ENCODE assay signal across 8 cellular contexts in the genomic region with DNA sequence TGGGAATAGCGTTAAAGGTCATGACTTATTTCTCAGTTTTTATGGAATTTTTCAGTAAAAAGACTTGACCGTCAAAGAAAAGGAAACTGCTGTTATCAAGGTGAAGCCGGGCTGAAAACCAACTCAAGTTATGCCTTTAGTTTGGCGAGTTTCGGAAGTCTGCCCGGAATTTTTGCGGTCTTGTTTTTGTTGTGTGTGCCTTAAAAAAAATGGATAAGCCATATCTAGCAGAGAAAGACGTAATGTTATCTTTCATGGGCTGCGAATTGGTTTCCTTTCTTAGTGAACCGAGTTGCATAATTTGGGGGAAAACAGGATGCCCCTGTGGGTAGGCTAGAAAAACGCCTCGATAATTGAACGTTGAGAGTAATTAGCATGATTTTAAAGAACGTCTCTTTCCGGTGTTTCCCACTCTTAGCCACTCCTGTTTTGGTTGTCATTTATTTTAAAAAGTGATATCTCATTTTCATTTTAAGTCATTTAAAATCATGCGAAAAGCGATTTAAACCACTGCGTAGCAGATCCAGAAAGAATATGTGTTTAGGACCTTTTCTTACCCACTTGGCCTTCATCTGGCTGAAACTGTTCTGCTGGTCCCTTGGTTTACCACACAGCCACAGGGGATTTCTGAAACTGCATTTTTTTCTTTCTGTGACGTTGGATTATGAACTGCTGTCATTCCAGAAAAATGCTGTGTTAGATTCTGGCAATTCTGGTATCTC. TPM values are rescaled to one million over a fixed set of nuclear protein-coding genes. Genes with fewer than 3 reads are reported as not detected.
DNase-seq lines count a peak whose midpoint lies in the region; ATAC-seq and TF ChIP-seq lines count a peak whose summit lies in the region.

No MANE protein-coding gene starts in this region.

- H3K36me3 ChIP-seq in CD8-positive, alpha-beta memory T cell (ENCODE audit: insufficient read depth, low read length) = peaks cover 39% of the 10 kb centered on the region

- no peak for TF ChIP-seq CTCF in fibroblast of villous mesenchyme (IDR thresholded peaks at IDR 0.05; ENCODE audit: insufficient read depth, low read depth, low read length)

- ATAC-seq in GM21447 (IDR thresholded peaks at IDR 0.05; ENCODE audit: unreplicated experiment) = peak; percentile 30
- peak; percentile 33 for ATAC-seq in sciatic nerve

- peaks cover 37% of the 10 kb centered on the region for H3K4me1 ChIP-seq in CD8-positive, alpha-beta memory T cell (ENCODE audit: insufficient read depth, low read length)

- H3K36me3 Mint-ChIP-seq in CD8-positive, alpha-beta memory T cell = peaks cover 20 to 57% (median 33%) of the 10 kb centered on the region in 3 donors

- H3K27me3 Mint-ChIP-seq in CD8-positive, alpha-beta memory T cell = no peaks in the 10 kb centered on the region

- no peaks in the 10 kb centered on the region for H3K9me3 ChIP-seq in CD8-positive, alpha-beta memory T cell (ENCODE audit: low read length)

- POLR2A ChIA-PET in CD8-positive, alpha-beta memory T cell (lab: Charles Lee) = interaction anchor here (0.6 to 2.0 kb wide), 13 partner anchors 19 to 1066 kb away, joined by 3 to 63 read pairs (median 6); partner anchors contain the start of genes CEP97, NXPE3, PCNP and RPL24

- intact Hi-C loops in sciatic nerve (cut with DNase I) = no loop called here

- H3K4me3 ChIP-seq in CD8-positive, alpha-beta memory T cell (ENCODE audit: low read length) = peak overlapping the region; percentile 92
- peak overlapping the region; percentile 75 for H3K4me3 ChIP-seq in fibroblast of villous mesenchyme (ENCODE audit: low read depth, low read length)

- H3K9me3 Mint-ChIP-seq in CD8-positive, alpha-beta memory T cell = no peaks in the 10 kb centered on the region

- DNase-seq in CD8-positive, alpha-beta memory T cell = peak; percentile 33 to 88 (median 68)
- peak; percentile 20 for DNase-seq in NCI-H69 (lab: John Stamatoyannopoulos, UW)
- DNase-seq in activated T-helper 1 cell treated with Interleukin-2 at 50 U/mL for 16 hours (ENCODE audit: low read depth) = peak; percentile 25
- DNase-seq in fibroblast of villous mesenchyme (ENCODE audit: low read depth) = no peak
- DNase-seq in sciatic nerve (ENCODE audit: low spot score) = no peak
- no peak for DNase-seq in NCI-H1436 (lab: John Stamatoyannopoulos, UW)
- no peak for DNase-seq in NCI-H1694 treated with DMSO at 0.1 percent for 48 hours (lab: John Stamatoyannopoulos, UW)

- peak overlapping the region; percentile 95 to 100 (median 98) for H3K4me3 Mint-ChIP-seq in CD8-positive, alpha-beta memory T cell

- CTCF ChIA-PET in CD8-positive, alpha-beta memory T cell (lab: Charles Lee) = interaction anchor here (0.9 to 2.6 kb wide), 14 partner anchors 15 to 374 kb away, joined by 3 to 15 read pairs (median 4); partner anchors contain the start of genes CEP97, NXPE3 and ZBTB11

- H3K27ac Mint-ChIP-seq in CD8-positive, alpha-beta memory T cell = peak overlapping the region; percentile 97 to 100 (median 99)

- H3K27me3 ChIP-seq in CD8-positive, alpha-beta memory T cell (ENCODE audit: insufficient read depth, low read length, poor library complexity, severe bottlenecking) = no peaks in the 10 kb centered on the region

- peaks cover 35 to 54% (median 47%) of the 10 kb centered on the region in 3 donors for H3K4me1 Mint-ChIP-seq in CD8-positive, alpha-beta memory T cell

- H3K27ac ChIP-seq in CD8-positive, alpha-beta memory T cell (ENCODE audit: low read depth, low read length) = peak overlapping the region; percentile 97

RNA-seq across cellular contexts. Expression of gene NFKBIZ, which starts 1.2 kb away (rescaled TPM):
- 10 to 100 TPM; 32.3 to 32.9 TPM for total RNA-seq in CD8-positive, alpha-beta memory T cell
- 8.0 TPM for polyA plus RNA-seq in CD8-positive, alpha-beta memory T cell
- total RNA-seq in fibroblast of villous mesenchyme = 108 and 126 TPM in 2 replicates
- 91.6 TPM for total RNA-seq in sciatic nerve

Comparison
In these comparisons a context has a peak if more than half of its experiments do, and no peak if none do; other contexts are left out.
1. DNase-seq: peak in CD8-positive, alpha-beta memory T cell (5 of 5), NCI-H69 (single experiment) and activated T-helper 1 cell treated with Interleukin-2 at 50 U/mL for 16 hours (single experiment); none in fibroblast of villous mesenchyme (single experiment), sciatic nerve (single experiment), NCI-H1436 (single experiment) and NCI-H1694 treated with DMSO at 0.1 percent for 48 hours (single experiment).